1 cellular context compared by ENCODE assay signal in the genomic region with DNA sequence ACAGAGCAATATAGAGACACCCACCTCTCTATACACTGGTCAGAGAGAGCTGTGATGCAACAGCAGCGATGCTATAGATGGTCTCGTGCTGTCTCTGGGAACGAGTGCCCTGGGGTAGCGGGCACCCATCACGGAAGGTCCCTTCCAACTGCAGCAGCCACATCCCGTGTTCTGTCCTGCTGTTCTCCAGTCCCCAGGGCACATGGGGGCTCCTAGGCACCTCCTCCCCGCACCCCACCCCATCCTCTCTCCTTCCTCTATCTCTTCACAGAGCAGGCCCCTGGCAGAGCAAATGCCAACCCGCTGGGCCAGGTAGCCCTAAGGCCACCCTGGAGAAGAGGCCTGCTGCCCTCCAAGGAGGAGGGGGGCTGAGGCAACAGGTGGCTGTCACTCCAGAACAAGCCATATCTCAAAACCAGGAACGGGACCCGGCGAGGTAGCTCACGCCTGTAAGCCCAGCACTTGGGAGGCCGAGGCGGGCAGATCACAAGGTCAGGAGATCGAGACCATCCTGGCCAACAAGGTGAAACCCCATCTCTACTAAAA.
TF ChIP-seq lines count a peak whose summit lies in the region.

No MANE protein-coding gene starts in this region.

TF ChIP-seq in K562, 482 proteins besides CTCF, POLR2A, EP300 and RAD21:
- TF ChIP-seq IFI16 (CRISPR knock-in tag; IDR thresholded peaks at IDR 0.05) (no peak), CBX3 (IDR thresholded peaks at IDR 0.05; ENCODE audit: borderline replicate concordance in 1 of 2, low read length in 2 of 2) (no peak), POLR2B (IDR thresholded peaks at IDR 0.05; ENCODE audit: low read depth, partially characterized antibody) (no peak), PTRF (tag; IDR thresholded peaks at IDR 0.05) (no peak), SRSF9 (IDR thresholded peaks at IDR 0.05; ENCODE audit: borderline replicate concordance, low read depth, low read length) (no peak), ELF2 (CRISPR knock-in tag; IDR thresholded peaks at IDR 0.05) (no peak), ESRRB (CRISPR knock-in tag; IDR thresholded peaks at IDR 0.05; ENCODE audit: borderline replicate concordance) (no peak), TCFL5 (CRISPR knock-in tag; conservative IDR thresholded peaks at IDR 0.05) (no peak), NELFE (IDR thresholded peaks at IDR 0.05; ENCODE audit: insufficient read depth, insufficient read length) (no peak), ZNF79 (CRISPR knock-in tag; IDR thresholded peaks at IDR 0.05; ENCODE audit: low read depth) (no peak), SAFB2 (IDR thresholded peaks at IDR 0.05; ENCODE audit: borderline replicate concordance, low read depth, low read length, severe bottlenecking) (no peak), RBM14 (IDR thresholded peaks at IDR 0.05; ENCODE audit: borderline replicate concordance, insufficient read depth, low read depth, low read length) (no peak), PML (IDR thresholded peaks at IDR 0.05; ENCODE audit: low read length) (no peak), SAFB (IDR thresholded peaks at IDR 0.05; ENCODE audit: borderline replicate concordance, low read depth, low read length) (no peak)
- TF ChIP-seq, protein P1, sequence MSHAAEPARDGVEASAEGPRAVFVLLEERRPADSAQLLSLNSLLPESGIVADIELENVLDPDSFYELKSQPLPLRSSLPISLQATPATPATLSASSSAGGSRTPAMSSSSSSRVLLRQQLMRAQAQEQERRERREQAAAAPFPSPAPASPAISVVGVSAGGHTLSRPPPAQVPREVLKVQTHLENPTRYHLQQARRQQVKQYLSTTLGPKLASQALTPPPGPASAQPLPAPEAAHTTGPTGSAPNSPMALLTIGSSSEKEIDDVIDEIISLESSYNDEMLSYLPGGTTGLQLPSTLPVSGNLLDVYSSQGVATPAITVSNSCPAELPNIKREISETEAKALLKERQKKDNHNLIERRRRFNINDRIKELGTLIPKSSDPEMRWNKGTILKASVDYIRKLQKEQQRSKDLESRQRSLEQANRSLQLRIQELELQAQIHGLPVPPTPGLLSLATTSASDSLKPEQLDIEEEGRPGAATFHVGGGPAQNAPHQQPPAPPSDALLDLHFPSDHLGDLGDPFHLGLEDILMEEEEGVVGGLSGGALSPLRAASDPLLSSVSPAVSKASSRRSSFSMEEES (CRISPR knock-in tag; IDR thresholded peaks at IDR 0.05), result no peak
- TF ChIP-seq, protein P2, sequence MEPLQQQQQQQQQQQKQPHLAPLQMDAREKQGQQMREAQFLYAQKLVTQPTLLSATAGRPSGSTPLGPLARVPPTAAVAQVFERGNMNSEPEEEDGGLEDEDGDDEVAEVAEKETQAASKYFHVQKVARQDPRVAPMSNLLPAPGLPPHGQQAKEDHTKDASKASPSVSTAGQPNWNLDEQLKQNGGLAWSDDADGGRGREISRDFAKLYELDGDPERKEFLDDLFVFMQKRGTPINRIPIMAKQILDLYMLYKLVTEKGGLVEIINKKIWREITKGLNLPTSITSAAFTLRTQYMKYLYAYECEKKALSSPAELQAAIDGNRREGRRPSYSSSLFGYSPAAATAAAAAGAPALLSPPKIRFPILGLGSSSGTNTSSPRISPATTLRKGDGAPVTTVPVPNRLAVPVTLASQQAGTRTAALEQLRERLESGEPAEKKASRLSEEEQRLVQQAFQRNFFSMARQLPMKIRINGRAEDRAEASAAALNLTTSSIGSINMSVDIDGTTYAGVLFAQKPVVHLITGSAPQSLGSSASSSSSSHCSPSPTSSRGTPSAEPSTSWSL (CRISPR knock-in tag; IDR thresholded peaks at IDR 0.05; ENCODE audit: borderline replicate concordance), result no peak
- TF ChIP-seq, protein P3, sequence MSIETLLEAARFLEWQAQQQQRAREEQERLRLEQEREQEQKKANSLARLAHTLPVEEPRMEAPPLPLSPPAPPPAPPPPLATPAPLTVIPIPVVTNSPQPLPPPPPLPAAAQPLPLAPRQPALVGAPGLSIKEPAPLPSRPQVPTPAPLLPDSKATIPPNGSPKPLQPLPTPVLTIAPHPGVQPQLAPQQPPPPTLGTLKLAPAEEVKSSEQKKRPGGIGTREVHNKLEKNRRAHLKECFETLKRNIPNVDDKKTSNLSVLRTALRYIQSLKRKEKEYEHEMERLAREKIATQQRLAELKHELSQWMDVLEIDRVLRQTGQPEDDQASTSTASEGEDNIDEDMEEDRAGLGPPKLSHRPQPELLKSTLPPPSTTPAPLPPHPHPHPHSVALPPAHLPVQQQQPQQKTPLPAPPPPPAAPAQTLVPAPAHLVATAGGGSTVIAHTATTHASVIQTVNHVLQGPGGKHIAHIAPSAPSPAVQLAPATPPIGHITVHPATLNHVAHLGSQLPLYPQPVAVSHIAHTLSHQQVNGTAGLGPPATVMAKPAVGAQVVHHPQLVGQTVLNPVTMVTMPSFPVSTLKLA (conservative IDR thresholded peaks at IDR 0.05), result no peak
